2 cellular contexts compared by ENCODE assay signal in the genomic region with DNA sequence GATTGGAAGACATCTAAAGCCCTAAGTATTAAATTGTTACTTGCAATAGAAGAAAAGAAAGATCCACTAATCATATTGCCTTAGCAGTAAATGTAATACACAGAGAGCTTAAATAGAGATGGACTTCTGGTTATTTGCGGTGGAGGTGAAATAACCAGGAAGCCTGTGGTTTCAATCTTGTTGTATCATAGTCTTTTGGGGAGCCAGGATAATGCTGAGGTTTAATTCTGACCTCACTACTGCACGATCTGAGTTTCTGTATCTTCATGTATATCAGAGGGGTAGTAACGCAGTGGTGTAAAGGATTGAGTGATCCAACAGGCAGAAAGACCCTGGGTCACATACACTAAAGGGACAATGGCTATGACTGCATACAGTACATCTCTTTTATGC.
TF ChIP-seq lines count a peak whose summit lies in the region.

No MANE protein-coding gene starts in this region.

TF ChIP-seq in IMR-90, 13 proteins besides CTCF, POLR2A, EP300 and RAD21:
- TF ChIP-seq RFX5 (IDR thresholded peaks at IDR 0.05; ENCODE audit: low read depth, low read length) (no peak), MAFK (IDR thresholded peaks at IDR 0.05; ENCODE audit: low read depth, low read length) (no peak), MXI1 (IDR thresholded peaks at IDR 0.05; ENCODE audit: borderline replicate concordance, low read depth, low read length) (no peak), CEBPB (IDR thresholded peaks at IDR 0.05; ENCODE audit: low read depth, low read length) (no peak), RCOR1 (IDR thresholded peaks at IDR 0.05; ENCODE audit: insufficient replicate concordance, low read length) (no peak), USF2 (IDR thresholded peaks at IDR 0.05; ENCODE audit: low read depth, low read length) (no peak), NFE2L2 (IDR thresholded peaks at IDR 0.05; ENCODE audit: low read depth, low read length) (no peak)
- TF ChIP-seq, protein P1, sequence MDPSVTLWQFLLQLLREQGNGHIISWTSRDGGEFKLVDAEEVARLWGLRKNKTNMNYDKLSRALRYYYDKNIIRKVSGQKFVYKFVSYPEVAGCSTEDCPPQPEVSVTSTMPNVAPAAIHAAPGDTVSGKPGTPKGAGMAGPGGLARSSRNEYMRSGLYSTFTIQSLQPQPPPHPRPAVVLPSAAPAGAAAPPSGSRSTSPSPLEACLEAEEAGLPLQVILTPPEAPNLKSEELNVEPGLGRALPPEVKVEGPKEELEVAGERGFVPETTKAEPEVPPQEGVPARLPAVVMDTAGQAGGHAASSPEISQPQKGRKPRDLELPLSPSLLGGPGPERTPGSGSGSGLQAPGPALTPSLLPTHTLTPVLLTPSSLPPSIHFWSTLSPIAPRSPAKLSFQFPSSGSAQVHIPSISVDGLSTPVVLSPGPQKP (IDR thresholded peaks at IDR 0.05; ENCODE audit: borderline replicate concordance, low read depth, low read length): no peak

TF ChIP-seq in K562, 482 proteins besides CTCF, POLR2A, EP300 and RAD21:
- TF ChIP-seq ZKSCAN8 (CRISPR knock-in tag; IDR thresholded peaks at IDR 0.05) (peak; percentile 12; the same call in 1 of the 2 replicates), SP1 (CRISPR knock-in tag; IDR thresholded peaks at IDR 0.05) (no peak), FOXJ2 (tag; IDR thresholded peaks at IDR 0.05) (no peak), EHMT2 (IDR thresholded peaks at IDR 0.05) (no peak), MED1 (CRISPR knock-in tag; IDR thresholded peaks at IDR 0.05; ENCODE audit: borderline replicate concordance) (no peak), FUS (optimal IDR thresholded peaks at IDR 0.05; ENCODE audit: low read depth, low read length) (no peak)
TF ChIP-seq in K562: peak in this region for 1.
